Comparison of ENCODE assay signal across 17 cellular contexts in the genomic region with DNA sequence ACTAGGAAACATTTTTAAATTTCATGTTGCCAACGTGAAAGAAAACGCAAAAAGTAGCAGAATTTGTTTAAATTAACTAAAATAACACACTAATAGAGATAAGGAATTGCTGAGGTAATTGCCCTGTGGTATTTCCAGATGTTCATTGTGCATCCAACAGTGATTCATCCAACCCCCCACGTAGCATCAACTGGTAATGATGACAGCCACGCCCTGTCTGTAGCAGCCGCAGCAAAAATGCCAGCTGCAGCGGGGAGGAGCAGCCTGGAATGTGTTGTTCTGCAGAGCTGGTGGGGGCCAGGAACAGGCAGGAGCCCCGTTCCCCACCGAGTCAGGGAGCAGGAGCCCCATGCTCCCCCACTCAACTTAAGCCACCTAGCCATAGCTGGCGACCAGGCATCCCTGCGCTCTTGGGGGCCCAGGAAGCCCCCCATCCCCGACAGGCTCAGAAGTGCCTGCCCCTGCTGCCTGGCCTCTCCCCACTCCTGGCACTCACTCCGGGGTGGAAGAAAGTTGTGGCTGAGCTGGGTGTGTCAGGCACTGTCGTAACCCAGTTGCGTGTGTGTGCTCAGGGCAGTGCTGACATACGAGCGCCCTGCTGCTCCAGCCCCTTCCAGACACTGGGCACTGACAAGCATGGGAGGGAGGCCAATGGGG.
A peak's percentile ranks its signal among the peaks of the same experiment; 100 is the strongest.
DNase-seq lines count a peak whose midpoint lies in the region; ATAC-seq, FAIRE-seq and TF ChIP-seq lines count a peak whose summit lies in the region.
"Had no signal": no experiment of that assay in that cellular context is flagged by ENCODE, and none has a peak within 500 bp of the region (broad histone marks: within the 10 kb centered on the region; RNA-seq: fewer than 3 reads in every experiment).

No MANE protein-coding gene starts in this region.

- dilution Hi-C loops in mammary epithelial cell (cut with HindIII; ENCODE audit: low sequenced_read_pairs), result no loop called here

- H3K4me3 ChIP-seq in mammary epithelial cell (replicated peaks in 1 of 3; ENCODE audit: insufficient read depth in 1 of 3, low read depth in 2 of 3, low read length in 3 of 3) (no peak overlapping the region), SJSA1 (peak overlapping the region; percentile 21), fibroblast of the aortic adventitia (ENCODE audit: low read depth, low read length) (no peak overlapping the region)
- H3K4me3 ChIP-seq: esophagus muscularis mucosa, left ventricle myocardium inferior, PC-9 had no signal

- peak overlapping the region; percentile 60 for H3K4me3 Mint-ChIP-seq in MCF 10A (ENCODE audit: unreplicated experiment)
- H3K4me3 Mint-ChIP-seq: naive thymus-derived CD4-positive, alpha-beta T cell had no signal

- TF ChIP-seq CTCF in MCF 10A (IDR thresholded peaks at IDR 0.05; ENCODE audit: unreplicated experiment) (no peak), mammary epithelial cell (conservative IDR thresholded peaks at IDR 0.05 in 1 of 2, IDR thresholded peaks at IDR 0.05 in 1 of 2; ENCODE audit: extremely low read depth in 1 of 2, insufficient read depth in 1 of 2, low read depth in 1 of 2, low read length in 2 of 2) (no peak), fibroblast of the aortic adventitia (IDR thresholded peaks at IDR 0.05; ENCODE audit: insufficient read depth, low read length) (no peak), D721Med (IDR thresholded peaks at IDR 0.05; ENCODE audit: insufficient read depth, missing control alignments) (no peak)

- H2AFZ ChIP-seq in mammary epithelial cell (ENCODE audit: low read depth, low read length), result no peak overlapping the region
- H2AFZ ChIP-seq: PC-9 had no signal

- DNase-seq in MCF 10A (ENCODE audit: unreplicated experiment) (peak; percentile 82), mammary epithelial cell (no peak), SJSA1 (ENCODE audit: low read depth in 1 of 2, low spot score in 2 of 2) (peak; percentile 78 to 86), fibroblast of the aortic adventitia (ENCODE audit: low read depth) (peak; percentile 51), urothelium cell line (ENCODE audit: low spot score) (peak; percentile 82), COR-L47 (lab: John Stamatoyannopoulos, UW) (no peak), D721Med (ENCODE audit: insufficient read length, low spot score) (no peak)
- DNase-seq: activated effector memory CD4-positive, alpha-beta T cell treated with Interleukin-2 at 50 U/mL for 16 hours; Caco-2; dermis blood vessel endothelial cell; left ventricle myocardium inferior; naive thymus-derived CD4-positive, alpha-beta T cell; NCI-H1105 treated with DMSO at 0.1 percent for 48 hours; stimulated activated naive CD8-positive, alpha-beta T cell treated with anti-CD3 and anti-CD28 coated beads, Interleukin-15, Interleukin-2, amounts not matched to agents 100 U/mL and 50 U/mL, for 24 hours had no signal

- WGBS in mammary epithelial cell (ENCODE audit: low coverage, missing lambda C conversion rate), result 63% methylated on average over 8 of the region's 16 CpGs

- no peaks in the 10 kb centered on the region for H3K27me3 ChIP-seq in mammary epithelial cell (ENCODE audit: insufficient read depth, low read length)
- H3K27me3 ChIP-seq in SJSA1 (replicated peaks), result no peaks in the 10 kb centered on the region
- H3K27me3 ChIP-seq: esophagus muscularis mucosa had no signal

- H4K20me1 ChIP-seq in mammary epithelial cell (ENCODE audit: insufficient read depth, low read length), result no peaks in the 10 kb centered on the region

- no peaks in the 10 kb centered on the region for H3K36me3 ChIP-seq in mammary epithelial cell (ENCODE audit: insufficient read depth, low read length)
- no peaks in the 10 kb centered on the region for H3K36me3 ChIP-seq in SJSA1
- H3K36me3 ChIP-seq: esophagus muscularis mucosa, left ventricle myocardium inferior had no signal

- CTCF ChIA-PET in MCF 10A (lab: Yijun Ruan, JAX) (no interaction called here), mammary epithelial cell (lab: Charles Lee; ENCODE audit: low non-redundant PET) (no interaction called here)

- H3K27ac ChIP-seq in mammary epithelial cell (ENCODE audit: insufficient read depth, low read depth, low read length) (no peak overlapping the region), SJSA1 (peak overlapping the region; percentile 64)
- H3K27ac ChIP-seq: esophagus muscularis mucosa, left ventricle myocardium inferior, PC-9 had no signal

- in situ Hi-C loops in mammary epithelial cell (cut with MboI; ENCODE audit: low sequenced_read_pairs in 2 of 2), result no loop called here

- BruUV-seq in MCF 10A (replicated peaks; lab: Mats Ljungman, UMichigan) (no TSS peak), mammary epithelial cell (replicated peaks; lab: Mats Ljungman, UMichigan) (no TSS peak)

- H3K79me2 ChIP-seq in mammary epithelial cell (ENCODE audit: insufficient read depth, low read length), result no peaks in the 10 kb centered on the region

- H3K4me2 ChIP-seq in mammary epithelial cell (ENCODE audit: insufficient read depth, low read depth, low read length), result no peak overlapping the region
- H3K4me2 ChIP-seq: PC-9 had no signal

- peak; percentile 81 for FAIRE-seq in urothelium cell line (lab: Jason Lieb, UNC)
- FAIRE-seq in D721Med (lab: Jason Lieb, UNC), result no peak

- peaks cover 5% of the 10 kb centered on the region for H3K9me3 ChIP-seq in mammary epithelial cell (replicated peaks; ENCODE audit: insufficient read depth, low read length)
- H3K9me3 ChIP-seq in SJSA1 (replicated peaks), result peaks cover 7% of the 10 kb centered on the region
- H3K9me3 ChIP-seq: esophagus muscularis mucosa, left ventricle myocardium inferior had no signal

- intact Hi-C loops in MCF 10A (cut with micrococcal nuclease) (no loop called here), mammary epithelial cell (cut with micrococcal nuclease) (no loop called here)

- H3K9ac ChIP-seq in mammary epithelial cell (ENCODE audit: insufficient read depth, low read length), result no peak overlapping the region

- POLR2A ChIA-PET in MCF 10A (lab: Yijun Ruan, JAX), result interaction anchor here (0.5 to 1.3 kb wide), 8 partner anchors 13 to 697 kb away, joined by 3 to 5 read pairs (median 4); a partner anchor contains a TSS

- H3K36me3 Mint-ChIP-seq in MCF 10A (ENCODE audit: insufficient read depth, unreplicated experiment), result no peaks in the 10 kb centered on the region

- no peaks in the 10 kb centered on the region for H3K9me3 Mint-ChIP-seq in MCF 10A (ENCODE audit: unreplicated experiment)

- H3K4me1 ChIP-seq in mammary epithelial cell (ENCODE audit: insufficient read depth, low read length) (no peaks in the 10 kb centered on the region), SJSA1 (replicated peaks) (peaks cover 11% of the 10 kb centered on the region)
- H3K4me1 ChIP-seq: Caco-2, esophagus muscularis mucosa, left ventricle myocardium inferior had no signal

- H3K4me1 Mint-ChIP-seq in MCF 10A (ENCODE audit: insufficient read depth, unreplicated experiment), result peaks cover 8% of the 10 kb centered on the region

- no peaks in the 10 kb centered on the region for H3K27me3 Mint-ChIP-seq in MCF 10A (ENCODE audit: insufficient read depth, unreplicated experiment)

- H3K27ac Mint-ChIP-seq in MCF 10A (ENCODE audit: low read depth, unreplicated experiment), result peak overlapping the region; percentile 63
- H3K27ac Mint-ChIP-seq: naive thymus-derived CD4-positive, alpha-beta T cell had no signal

- no peak for ATAC-seq in GM19395 (IDR thresholded peaks at IDR 0.05; ENCODE audit: unreplicated experiment)
- ATAC-seq: naive thymus-derived CD4-positive, alpha-beta T cell; stimulated activated naive CD8-positive, alpha-beta T cell treated with anti-CD3 and anti-CD28 coated beads, Interleukin-15, Interleukin-2, amounts not matched to agents 100 U/mL and 50 U/mL, for 24 hours had no signal

Comparison
In these comparisons a context has a peak if more than half of its experiments do, and no peak if none do; other contexts are left out.
1. DNase-seq: peak in MCF 10A (single experiment), SJSA1 (2 of 2), fibroblast of the aortic adventitia (single experiment) and urothelium cell line (single experiment); none in mammary epithelial cell (single experiment), COR-L47 (single experiment) and D721Med (single experiment).